Comparison of ENCODE assay signal across 8 cellular contexts in genomic region chr17:2399572-2400473, GRCh38. TPM values are rescaled to one million over a fixed set of nuclear protein-coding genes. Genes with fewer than 3 reads are reported as not detected.
A peak's percentile ranks its signal among the peaks of the same experiment; 100 is the strongest.
DNase-seq lines count a peak whose midpoint lies in the region; ATAC-seq and TF ChIP-seq lines count a peak whose summit lies in the region.

No MANE protein-coding gene starts in this region.

- BruUV-seq in PC-9 (replicated peaks; lab: Mats Ljungman, UMichigan): TSS peak; percentile 34

- H3K9me2 ChIP-seq in PC-9 (ENCODE audit: insufficient read depth): no peaks in the 10 kb centered on the region

- TF ChIP-seq CTCF in PC-9 (conservative IDR thresholded peaks at IDR 0.05): no peak
- no peak for TF ChIP-seq CTCF in esophagus muscularis mucosa (IDR thresholded peaks at IDR 0.05)

- TF ChIP-seq EP300 in esophagus muscularis mucosa (IDR thresholded peaks at IDR 0.05): peak; percentile 85

- CTCF ChIA-PET in PC-9 (lab: Charles Lee): interaction anchor here (0.7 to 1.4 kb wide), 2 partner anchors 17 to 48 kb away, joined by 7 to 20 read pairs; no protein-coding TSS in a partner anchor

- POLR2A ChIA-PET in PC-9 (lab: Charles Lee; ENCODE audit: unreplicated experiment): interaction anchor here (0.5 to 1.4 kb wide), 11 partner anchors 13 to 1355 kb away, joined by 3 to 20 read pairs (median 3); partner anchors contain the start of gene TSR1

- peaks cover 47% of the 10 kb centered on the region for H3K79me2 ChIP-seq in PC-9 (ENCODE audit: low read depth)

- H3K4me3 ChIP-seq in PC-9: peak overlapping the region; percentile 96
- peak overlapping the region; percentile 75 to 100 (median 96) for H3K4me3 ChIP-seq in esophagus muscularis mucosa

- H3K4me1 ChIP-seq in PC-9 (replicated peaks; ENCODE audit: insufficient read depth) (peaks cover 61% of the 10 kb centered on the region), esophagus muscularis mucosa (peaks cover 67 to 76% (median 71%) of the 10 kb centered on the region in 4 donors)

- peak; percentile 37 for ATAC-seq in GM21423 (IDR thresholded peaks at IDR 0.05; ENCODE audit: unreplicated experiment)
- peak; percentile 68 to 71 for ATAC-seq in activated T-cell treated with anti-CD3 and anti-CD28 coated beads, Interleukin-2, amount 50 U/mL, for 72 hours (replicated peaks in 1 of 2)

- H3K27ac ChIP-seq in PC-9: peak overlapping the region; percentile 96
- peak overlapping the region; percentile 98 to 100 (median 100) for H3K27ac ChIP-seq in esophagus muscularis mucosa (replicated peaks in 1 of 4)

- H3K27me3 ChIP-seq in PC-9 (ENCODE audit: insufficient read depth, low read depth): no peaks in the 10 kb centered on the region
- no peaks in the 10 kb centered on the region for H3K27me3 ChIP-seq in esophagus muscularis mucosa

- peaks cover 49% of the 10 kb centered on the region for H3F3A ChIP-seq in PC-9 (ENCODE audit: insufficient read depth, low read depth)

- H3K4me1 Mint-ChIP-seq in activated T-cell treated with anti-CD3 and anti-CD28 coated beads, Interleukin-2, amount 50 U/mL, for 72 hours (ENCODE audit: low read depth): peaks cover 49% of the 10 kb centered on the region

- peak overlapping the region; percentile 90 to 98 for H3K4me3 Mint-ChIP-seq in activated T-cell treated with anti-CD3 and anti-CD28 coated beads, Interleukin-2, amount 50 U/mL, for 72 hours

- peaks cover 19% of the 10 kb centered on the region for H4K20me1 ChIP-seq in PC-9 (ENCODE audit: insufficient read depth)

- no peaks in the 10 kb centered on the region for H3K9me3 Mint-ChIP-seq in activated T-cell treated with anti-CD3 and anti-CD28 coated beads, Interleukin-2, amount 50 U/mL, for 72 hours

- H3K36me3 ChIP-seq in PC-9 (ENCODE audit: low read depth): no peaks in the 10 kb centered on the region
- H3K36me3 ChIP-seq in esophagus muscularis mucosa: peaks cover 0 to 2% (median 0%) of the 10 kb centered on the region in 4 donors

- peaks cover 0 to 3% of the 10 kb centered on the region in 2 donors for H3K36me3 Mint-ChIP-seq in activated T-cell treated with anti-CD3 and anti-CD28 coated beads, Interleukin-2, amount 50 U/mL, for 72 hours (ENCODE audit: insufficient read depth in 2 of 2)

- H2AFZ ChIP-seq in PC-9: peak overlapping the region; percentile 71

- peak; percentile 87 for TF ChIP-seq POLR2A in esophagus muscularis mucosa (IDR thresholded peaks at IDR 0.05; ENCODE audit: low read depth)

- DNase-seq in DMS 273 treated with DMSO at 0.1 percent for 48 hours (lab: John Stamatoyannopoulos, UW) (peak; percentile 69), HuH-7 (ENCODE audit: low spot score) (peak; percentile 84), PC-9 (peak; percentile 88 to 99), esophagus muscularis mucosa (ENCODE audit: extremely low spot score) (peak; percentile 98), myocyte (ENCODE audit: low read depth) (peak; percentile 94)
- DNase-seq in activated T-cell treated with anti-CD3 and anti-CD28 coated beads, Interleukin-2, amount 50 U/mL, for 72 hours: peak; percentile 95 to 97
- DNase-seq in stimulated activated CD8-positive, alpha-beta memory T cell treated with anti-CD3 and anti-CD28 coated beads, Interleukin-7, amount 100 ng/mL, for 24 hours (ENCODE audit: low read depth): peak; percentile 72

- H3K9me3 ChIP-seq in PC-9 (ENCODE audit: insufficient read depth, low read depth): no peaks in the 10 kb centered on the region
- no peaks in the 10 kb centered on the region for H3K9me3 ChIP-seq in esophagus muscularis mucosa

- peak overlapping the region; percentile 95 for H3K27ac Mint-ChIP-seq in activated T-cell treated with anti-CD3 and anti-CD28 coated beads, Interleukin-2, amount 50 U/mL, for 72 hours

- intact Hi-C loops in PC-9 (cut with micrococcal nuclease; ENCODE audit: unreplicated experiment): loop anchor here (1.0 to 10.0 kb wide), 7 partner anchors 7 to 755 kb away; partner anchors contain the start of genes RILP, SCARF1, SMG6 and SRR
- intact Hi-C loops in esophagus muscularis mucosa (cut with DNase I): no loop called here

- peak overlapping the region; percentile 99 for H3K4me2 ChIP-seq in PC-9

- 0% methylated on average over 16 of the region's 82 CpGs for WGBS in esophagus muscularis mucosa

- no peaks in the 10 kb centered on the region for H3K27me3 Mint-ChIP-seq in activated T-cell treated with anti-CD3 and anti-CD28 coated beads, Interleukin-2, amount 50 U/mL, for 72 hours (ENCODE audit: low read depth)

RNA-seq across cellular contexts. Expression of gene MNT, which starts 1.0 kb away (rescaled TPM):
- total RNA-seq in PC-9 (2021): 60.7 and 72.3 TPM in 2 replicates
- 10 to 100 TPM; 23.8 to 24.3 TPM for total RNA-seq in activated T-cell treated with anti-CD3 and anti-CD28 coated beads, Interleukin-2, amount 50 U/mL, for 72 hours
- total RNA-seq in esophagus muscularis mucosa: 10 to 100 TPM; 10.8 to 17.4 (median 13.8) TPM
- 6.4 and 8.5 TPM in 2 replicates for total RNA-seq in myocyte
- polyA plus RNA-seq in myocyte (2012): 13.6 TPM

Comparison
In these comparisons a context has a peak if more than half of its experiments do, and no peak if none do; other contexts are left out.
1. Peak in every context shown above with its lines: DNase-seq, ATAC-seq, H3K4me3 ChIP-seq and H3K27ac ChIP-seq.